Comparison of ENCODE assay signal across 19 cellular contexts in the genomic region with DNA sequence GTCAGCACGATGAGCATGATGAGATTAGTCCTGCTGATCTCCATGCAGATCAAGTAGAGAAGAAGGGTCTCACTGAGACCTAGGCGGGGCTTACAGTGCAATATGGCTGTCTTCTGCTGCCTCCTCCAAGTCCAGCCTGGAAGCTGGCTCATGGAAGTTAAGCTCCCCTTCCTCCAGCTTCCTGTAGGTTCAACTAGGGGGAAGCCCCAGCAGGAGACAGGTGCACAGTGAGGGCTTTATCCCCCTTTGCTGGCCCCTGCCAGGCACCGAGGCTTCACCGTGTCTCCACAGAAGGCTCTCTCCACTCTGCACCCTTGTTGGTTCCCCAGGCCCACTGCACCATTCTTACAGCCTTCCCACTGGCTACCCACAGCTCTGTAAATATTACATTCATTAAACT.
"Had no signal": no experiment of that assay in that cellular context is flagged by ENCODE, and none has a peak within 500 bp of the region (broad histone marks: within the 10 kb centered on the region; RNA-seq: fewer than 3 reads in every experiment).

No MANE protein-coding gene starts in this region.

- FAIRE-seq: endometrium had no signal

- ATAC-seq: activated CD8-positive, alpha-beta memory T cell treated with anti-CD3 and anti-CD28 coated beads, Interleukin-2, amount 10 ng/mL, durations not matched to agents 7 days and 5 days; activated CD8-positive, alpha-beta T cell treated with anti-CD3 and anti-CD28 coated beads for 36 hours; activated naive CD8-positive, alpha-beta T cell treated with anti-CD3 and anti-CD28 coated beads, Interleukin-2, amount 50 U/mL, for 24 hours; left lobe of liver; naive thymus-derived CD4-positive, alpha-beta T cell; stimulated activated naive B cell treated with anti-CD40 and anti-IgM and Interleukin-4, amounts not matched to agents 10 μg/mL and 1 μg/mL and 100 μg/mL, for 72 hours had no signal

- H3K27me3 ChIP-seq: cardiac muscle cell had no signal

- H3K27ac ChIP-seq: cardiac muscle cell, thoracic aorta, VCaP had no signal

- DNase-seq: activated CD4-positive, alpha-beta T cell treated with anti-CD3 and anti-CD28 coated beads, Interleukin-2, amount 10 ng/mL, durations not matched to agents 7 days and 5 days; activated CD4-positive, CD25-positive, alpha-beta regulatory T cell treated with anti-CD3 and anti-CD28 coated beads, Interleukin-2, amount 50 U/mL, for 72 hours; activated CD8-positive, alpha-beta memory T cell treated with anti-CD3 and anti-CD28 coated beads, Interleukin-2, amount 10 ng/mL, durations not matched to agents 7 days and 5 days; activated CD8-positive, alpha-beta T cell treated with anti-CD3 and anti-CD28 coated beads for 36 hours; activated effector memory CD4-positive, alpha-beta T cell treated with anti-CD3 and anti-CD28 coated beads, Interleukin-2, amount 50 U/mL, for 16 hours; activated naive CD4-positive, alpha-beta T cell treated with anti-CD3 and anti-CD28 coated beads, Interleukin-2, amount 50 U/mL, for 16 hours; activated naive CD8-positive, alpha-beta T cell treated with anti-CD3 and anti-CD28 coated beads, Interleukin-2, amount 50 U/mL, for 24 hours; activated T-cell treated with anti-CD3 and anti-CD28 coated beads for 4 hours; foreskin fibroblast; naive thymus-derived CD4-positive, alpha-beta T cell; stimulated activated CD4-positive, alpha-beta T cell treated with anti-CD3 and anti-CD28 coated beads, Interleukin-2, amount 100 ng/mL, for 48 hours; stimulated activated CD8-positive, alpha-beta memory T cell treated with anti-CD3 and anti-CD28 coated beads, Interleukin-4, amount 100 ng/mL, for 48 hours; stimulated activated naive B cell treated with anti-CD40 and anti-IgM and Interleukin-4, amounts not matched to agents 10 μg/mL and 1 μg/mL and 100 μg/mL, for 72 hours had no signal

- H3K4me3 ChIP-seq: cardiac muscle cell, lung, thoracic aorta had no signal

- H3K36me3 ChIP-seq: cardiac muscle cell, thoracic aorta had no signal

- H3K9me3 ChIP-seq: thoracic aorta had no signal
